Comparison of ENCODE assay signal across 1 cellular context in the genomic region with DNA sequence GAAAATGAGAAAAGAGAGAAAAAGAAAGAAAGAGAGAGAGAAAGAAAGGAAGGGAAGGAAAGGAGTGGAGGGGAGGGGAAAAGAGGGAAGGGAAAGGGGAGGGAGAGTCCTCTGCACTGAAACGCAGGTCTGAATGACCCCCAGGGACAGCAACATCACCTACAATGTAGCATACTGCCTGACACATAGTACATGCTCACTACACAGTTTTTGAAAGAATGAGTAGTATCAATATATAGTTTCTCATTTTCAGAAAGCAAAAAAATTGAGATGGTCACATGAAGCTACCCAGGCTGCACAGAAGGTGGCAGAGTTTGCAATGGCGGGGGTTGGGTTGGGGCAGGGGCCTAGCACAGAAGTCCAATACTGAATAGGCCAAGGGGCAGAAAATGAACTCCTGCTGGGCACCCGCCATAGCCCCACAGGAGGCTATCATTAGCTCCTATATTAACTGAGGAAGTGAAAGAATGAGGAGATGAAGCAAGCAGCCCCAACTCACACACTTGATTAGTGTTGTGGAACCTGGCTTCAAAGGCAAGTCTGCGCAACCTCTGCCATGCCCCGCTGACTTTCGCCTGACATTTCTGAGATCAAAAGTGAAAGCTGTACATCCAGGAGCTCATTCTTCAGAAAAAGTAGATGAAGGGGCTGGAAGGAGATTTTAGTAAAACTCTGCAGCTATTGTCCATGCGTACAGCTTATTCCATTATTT.
A peak's percentile ranks its signal among the peaks of the same experiment; 100 is the strongest.
TF ChIP-seq lines count a peak whose summit lies in the region.

No MANE protein-coding gene starts in this region.

TF ChIP-seq in GM12878, 131 proteins besides CTCF, POLR2A, EP300 and RAD21 (continued from another document and continues in another):
- TF ChIP-seq, protein P1, sequence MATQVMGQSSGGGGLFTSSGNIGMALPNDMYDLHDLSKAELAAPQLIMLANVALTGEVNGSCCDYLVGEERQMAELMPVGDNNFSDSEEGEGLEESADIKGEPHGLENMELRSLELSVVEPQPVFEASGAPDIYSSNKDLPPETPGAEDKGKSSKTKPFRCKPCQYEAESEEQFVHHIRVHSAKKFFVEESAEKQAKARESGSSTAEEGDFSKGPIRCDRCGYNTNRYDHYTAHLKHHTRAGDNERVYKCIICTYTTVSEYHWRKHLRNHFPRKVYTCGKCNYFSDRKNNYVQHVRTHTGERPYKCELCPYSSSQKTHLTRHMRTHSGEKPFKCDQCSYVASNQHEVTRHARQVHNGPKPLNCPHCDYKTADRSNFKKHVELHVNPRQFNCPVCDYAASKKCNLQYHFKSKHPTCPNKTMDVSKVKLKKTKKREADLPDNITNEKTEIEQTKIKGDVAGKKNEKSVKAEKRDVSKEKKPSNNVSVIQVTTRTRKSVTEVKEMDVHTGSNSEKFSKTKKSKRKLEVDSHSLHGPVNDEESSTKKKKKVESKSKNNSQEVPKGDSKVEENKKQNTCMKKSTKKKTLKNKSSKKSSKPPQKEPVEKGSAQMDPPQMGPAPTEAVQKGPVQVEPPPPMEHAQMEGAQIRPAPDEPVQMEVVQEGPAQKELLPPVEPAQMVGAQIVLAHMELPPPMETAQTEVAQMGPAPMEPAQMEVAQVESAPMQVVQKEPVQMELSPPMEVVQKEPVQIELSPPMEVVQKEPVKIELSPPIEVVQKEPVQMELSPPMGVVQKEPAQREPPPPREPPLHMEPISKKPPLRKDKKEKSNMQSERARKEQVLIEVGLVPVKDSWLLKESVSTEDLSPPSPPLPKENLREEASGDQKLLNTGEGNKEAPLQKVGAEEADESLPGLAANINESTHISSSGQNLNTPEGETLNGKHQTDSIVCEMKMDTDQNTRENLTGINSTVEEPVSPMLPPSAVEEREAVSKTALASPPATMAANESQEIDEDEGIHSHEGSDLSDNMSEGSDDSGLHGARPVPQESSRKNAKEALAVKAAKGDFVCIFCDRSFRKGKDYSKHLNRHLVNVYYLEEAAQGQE (IDR thresholded peaks at IDR 0.05; ENCODE audit: low read depth, low read length) = no peak
- TF ChIP-seq CREM (IDR thresholded peaks at IDR 0.05; ENCODE audit: low read depth) = peak; percentile 72
- TF ChIP-seq MEF2B (IDR thresholded peaks at IDR 0.05; ENCODE audit: partially characterized antibody, poor library complexity, severe bottlenecking) = peak; percentile 79
- 0 out of 2 replicates have a peak, but pooled peaks have one; percentile 49 for TF ChIP-seq CBX5 (IDR thresholded peaks at IDR 0.05; ENCODE audit: low read depth)
- TF ChIP-seq TCF7 (IDR thresholded peaks at IDR 0.05; ENCODE audit: borderline replicate concordance) = peak; percentile 92
- TF ChIP-seq KLF5 (IDR thresholded peaks at IDR 0.05; ENCODE audit: partially characterized antibody) = no peak
- peak; percentile 86 for TF ChIP-seq NR2F1 (conservative IDR thresholded peaks at IDR 0.05)
- TF ChIP-seq, protein P2, sequence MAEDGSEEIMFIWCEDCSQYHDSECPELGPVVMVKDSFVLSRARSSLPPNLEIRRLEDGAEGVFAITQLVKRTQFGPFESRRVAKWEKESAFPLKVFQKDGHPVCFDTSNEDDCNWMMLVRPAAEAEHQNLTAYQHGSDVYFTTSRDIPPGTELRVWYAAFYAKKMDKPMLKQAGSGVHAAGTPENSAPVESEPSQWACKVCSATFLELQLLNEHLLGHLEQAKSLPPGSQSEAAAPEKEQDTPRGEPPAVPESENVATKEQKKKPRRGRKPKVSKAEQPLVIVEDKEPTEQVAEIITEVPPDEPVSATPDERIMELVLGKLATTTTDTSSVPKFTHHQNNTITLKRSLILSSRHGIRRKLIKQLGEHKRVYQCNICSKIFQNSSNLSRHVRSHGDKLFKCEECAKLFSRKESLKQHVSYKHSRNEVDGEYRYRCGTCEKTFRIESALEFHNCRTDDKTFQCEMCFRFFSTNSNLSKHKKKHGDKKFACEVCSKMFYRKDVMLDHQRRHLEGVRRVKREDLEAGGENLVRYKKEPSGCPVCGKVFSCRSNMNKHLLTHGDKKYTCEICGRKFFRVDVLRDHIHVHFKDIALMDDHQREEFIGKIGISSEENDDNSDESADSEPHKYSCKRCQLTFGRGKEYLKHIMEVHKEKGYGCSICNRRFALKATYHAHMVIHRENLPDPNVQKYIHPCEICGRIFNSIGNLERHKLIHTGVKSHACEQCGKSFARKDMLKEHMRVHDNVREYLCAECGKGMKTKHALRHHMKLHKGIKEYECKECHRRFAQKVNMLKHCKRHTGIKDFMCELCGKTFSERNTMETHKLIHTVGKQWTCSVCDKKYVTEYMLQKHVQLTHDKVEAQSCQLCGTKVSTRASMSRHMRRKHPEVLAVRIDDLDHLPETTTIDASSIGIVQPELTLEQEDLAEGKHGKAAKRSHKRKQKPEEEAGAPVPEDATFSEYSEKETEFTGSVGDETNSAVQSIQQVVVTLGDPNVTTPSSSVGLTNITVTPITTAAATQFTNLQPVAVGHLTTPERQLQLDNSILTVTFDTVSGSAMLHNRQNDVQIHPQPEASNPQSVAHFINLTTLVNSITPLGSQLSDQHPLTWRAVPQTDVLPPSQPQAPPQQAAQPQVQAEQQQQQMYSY (CRISPR knock-in tag; IDR thresholded peaks at IDR 0.05) = no peak
- TF ChIP-seq NR2C2 (IDR thresholded peaks at IDR 0.05; ENCODE audit: borderline replicate concordance, control insufficient read depth, insufficient read length, low read depth) = no peak
- TF ChIP-seq HDGF (IDR thresholded peaks at IDR 0.05) = no peak
- TF ChIP-seq DPF2 (IDR thresholded peaks at IDR 0.05) = peak; percentile 98
- peak; percentile 82 for TF ChIP-seq EED (IDR thresholded peaks at IDR 0.05; ENCODE audit: low read depth)
- TF ChIP-seq MTA2 (IDR thresholded peaks at IDR 0.05; ENCODE audit: low read depth) = peak; percentile 91
- TF ChIP-seq BACH1 (IDR thresholded peaks at IDR 0.05; ENCODE audit: borderline replicate concordance) = peak; percentile 81; the same call in 1 of the 2 replicates
- TF ChIP-seq, protein P3, sequence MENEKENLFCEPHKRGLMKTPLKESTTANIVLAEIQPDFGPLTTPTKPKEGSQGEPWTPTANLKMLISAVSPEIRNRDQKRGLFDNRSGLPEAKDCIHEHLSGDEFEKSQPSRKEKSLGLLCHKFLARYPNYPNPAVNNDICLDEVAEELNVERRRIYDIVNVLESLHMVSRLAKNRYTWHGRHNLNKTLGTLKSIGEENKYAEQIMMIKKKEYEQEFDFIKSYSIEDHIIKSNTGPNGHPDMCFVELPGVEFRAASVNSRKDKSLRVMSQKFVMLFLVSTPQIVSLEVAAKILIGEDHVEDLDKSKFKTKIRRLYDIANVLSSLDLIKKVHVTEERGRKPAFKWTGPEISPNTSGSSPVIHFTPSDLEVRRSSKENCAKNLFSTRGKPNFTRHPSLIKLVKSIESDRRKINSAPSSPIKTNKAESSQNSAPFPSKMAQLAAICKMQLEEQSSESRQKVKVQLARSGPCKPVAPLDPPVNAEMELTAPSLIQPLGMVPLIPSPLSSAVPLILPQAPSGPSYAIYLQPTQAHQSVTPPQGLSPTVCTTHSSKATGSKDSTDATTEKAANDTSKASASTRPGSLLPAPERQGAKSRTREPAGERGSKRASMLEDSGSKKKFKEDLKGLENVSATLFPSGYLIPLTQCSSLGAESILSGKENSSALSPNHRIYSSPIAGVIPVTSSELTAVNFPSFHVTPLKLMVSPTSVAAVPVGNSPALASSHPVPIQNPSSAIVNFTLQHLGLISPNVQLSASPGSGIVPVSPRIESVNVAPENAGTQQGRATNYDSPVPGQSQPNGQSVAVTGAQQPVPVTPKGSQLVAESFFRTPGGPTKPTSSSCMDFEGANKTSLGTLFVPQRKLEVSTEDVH (IDR thresholded peaks at IDR 0.05; ENCODE audit: low read depth, partially characterized antibody) = no peak
- TF ChIP-seq CBFB (IDR thresholded peaks at IDR 0.05; ENCODE audit: low read depth) = 0 out of 2 replicates have a peak, but pooled peaks have one; percentile 41
- TF ChIP-seq YY1 (IDR thresholded peaks at IDR 0.05; ENCODE audit: low read depth, low read length) = peak; percentile 84
- no peak for TF ChIP-seq RFX5 (IDR thresholded peaks at IDR 0.05; ENCODE audit: low read depth, low read length)
- TF ChIP-seq, protein P4, sequence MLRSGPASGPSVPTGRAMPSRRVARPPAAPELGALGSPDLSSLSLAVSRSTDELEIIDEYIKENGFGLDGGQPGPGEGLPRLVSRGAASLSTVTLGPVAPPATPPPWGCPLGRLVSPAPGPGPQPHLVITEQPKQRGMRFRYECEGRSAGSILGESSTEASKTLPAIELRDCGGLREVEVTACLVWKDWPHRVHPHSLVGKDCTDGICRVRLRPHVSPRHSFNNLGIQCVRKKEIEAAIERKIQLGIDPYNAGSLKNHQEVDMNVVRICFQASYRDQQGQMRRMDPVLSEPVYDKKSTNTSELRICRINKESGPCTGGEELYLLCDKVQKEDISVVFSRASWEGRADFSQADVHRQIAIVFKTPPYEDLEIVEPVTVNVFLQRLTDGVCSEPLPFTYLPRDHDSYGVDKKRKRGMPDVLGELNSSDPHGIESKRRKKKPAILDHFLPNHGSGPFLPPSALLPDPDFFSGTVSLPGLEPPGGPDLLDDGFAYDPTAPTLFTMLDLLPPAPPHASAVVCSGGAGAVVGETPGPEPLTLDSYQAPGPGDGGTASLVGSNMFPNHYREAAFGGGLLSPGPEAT (IDR thresholded peaks at IDR 0.05; ENCODE audit: low read depth) = peak; percentile 64; the same call in 1 of the 2 replicates
- no peak for TF ChIP-seq LARP7 (IDR thresholded peaks at IDR 0.05)
- TF ChIP-seq FOXM1 (IDR thresholded peaks at IDR 0.05; ENCODE audit: low read depth, low read length) = peak; percentile 88; the same call in 1 of the 2 replicates
- TF ChIP-seq MTA3 (IDR thresholded peaks at IDR 0.05; ENCODE audit: borderline replicate concordance, low read length) = peak; percentile 66; the same call in 1 of the 2 replicates
- no peak for TF ChIP-seq ZNF384 (IDR thresholded peaks at IDR 0.05; ENCODE audit: borderline replicate concordance, low read depth, low read length)
- TF ChIP-seq, protein P5, sequence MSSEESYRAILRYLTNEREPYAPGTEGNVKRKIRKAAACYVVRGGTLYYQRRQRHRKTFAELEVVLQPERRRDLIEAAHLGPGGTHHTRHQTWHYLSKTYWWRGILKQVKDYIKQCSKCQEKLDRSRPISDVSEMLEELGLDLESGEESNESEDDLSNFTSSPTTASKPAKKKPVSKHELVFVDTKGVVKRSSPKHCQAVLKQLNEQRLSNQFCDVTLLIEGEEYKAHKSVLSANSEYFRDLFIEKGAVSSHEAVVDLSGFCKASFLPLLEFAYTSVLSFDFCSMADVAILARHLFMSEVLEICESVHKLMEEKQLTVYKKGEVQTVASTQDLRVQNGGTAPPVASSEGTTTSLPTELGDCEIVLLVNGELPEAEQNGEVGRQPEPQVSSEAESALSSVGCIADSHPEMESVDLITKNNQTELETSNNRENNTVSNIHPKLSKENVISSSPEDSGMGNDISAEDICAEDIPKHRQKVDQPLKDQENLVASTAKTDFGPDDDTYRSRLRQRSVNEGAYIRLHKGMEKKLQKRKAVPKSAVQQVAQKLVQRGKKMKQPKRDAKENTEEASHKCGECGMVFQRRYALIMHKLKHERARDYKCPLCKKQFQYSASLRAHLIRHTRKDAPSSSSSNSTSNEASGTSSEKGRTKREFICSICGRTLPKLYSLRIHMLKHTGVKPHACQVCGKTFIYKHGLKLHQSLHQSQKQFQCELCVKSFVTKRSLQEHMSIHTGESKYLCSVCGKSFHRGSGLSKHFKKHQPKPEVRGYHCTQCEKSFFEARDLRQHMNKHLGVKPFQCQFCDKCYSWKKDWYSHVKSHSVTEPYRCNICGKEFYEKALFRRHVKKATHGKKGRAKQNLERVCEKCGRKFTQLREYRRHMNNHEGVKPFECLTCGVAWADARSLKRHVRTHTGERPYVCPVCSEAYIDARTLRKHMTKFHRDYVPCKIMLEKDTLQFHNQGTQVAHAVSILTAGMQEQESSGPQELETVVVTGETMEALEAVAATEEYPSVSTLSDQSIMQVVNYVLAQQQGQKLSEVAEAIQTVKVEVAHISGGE (CRISPR knock-in tag; IDR thresholded peaks at IDR 0.05) = no peak
- TF ChIP-seq TARDBP (IDR thresholded peaks at IDR 0.05; ENCODE audit: borderline replicate concordance) = no peak
- peak; percentile 78 for TF ChIP-seq MEF2A (IDR thresholded peaks at IDR 0.05; ENCODE audit: insufficient read depth, low read depth, low read length)
- TF ChIP-seq RUNX3 (IDR thresholded peaks at IDR 0.05; ENCODE audit: low read length) = peak; percentile 72
- TF ChIP-seq, protein P6, sequence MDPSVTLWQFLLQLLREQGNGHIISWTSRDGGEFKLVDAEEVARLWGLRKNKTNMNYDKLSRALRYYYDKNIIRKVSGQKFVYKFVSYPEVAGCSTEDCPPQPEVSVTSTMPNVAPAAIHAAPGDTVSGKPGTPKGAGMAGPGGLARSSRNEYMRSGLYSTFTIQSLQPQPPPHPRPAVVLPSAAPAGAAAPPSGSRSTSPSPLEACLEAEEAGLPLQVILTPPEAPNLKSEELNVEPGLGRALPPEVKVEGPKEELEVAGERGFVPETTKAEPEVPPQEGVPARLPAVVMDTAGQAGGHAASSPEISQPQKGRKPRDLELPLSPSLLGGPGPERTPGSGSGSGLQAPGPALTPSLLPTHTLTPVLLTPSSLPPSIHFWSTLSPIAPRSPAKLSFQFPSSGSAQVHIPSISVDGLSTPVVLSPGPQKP (IDR thresholded peaks at IDR 0.05; ENCODE audit: low read depth, low read length) = no peak
- TF ChIP-seq, protein P7, sequence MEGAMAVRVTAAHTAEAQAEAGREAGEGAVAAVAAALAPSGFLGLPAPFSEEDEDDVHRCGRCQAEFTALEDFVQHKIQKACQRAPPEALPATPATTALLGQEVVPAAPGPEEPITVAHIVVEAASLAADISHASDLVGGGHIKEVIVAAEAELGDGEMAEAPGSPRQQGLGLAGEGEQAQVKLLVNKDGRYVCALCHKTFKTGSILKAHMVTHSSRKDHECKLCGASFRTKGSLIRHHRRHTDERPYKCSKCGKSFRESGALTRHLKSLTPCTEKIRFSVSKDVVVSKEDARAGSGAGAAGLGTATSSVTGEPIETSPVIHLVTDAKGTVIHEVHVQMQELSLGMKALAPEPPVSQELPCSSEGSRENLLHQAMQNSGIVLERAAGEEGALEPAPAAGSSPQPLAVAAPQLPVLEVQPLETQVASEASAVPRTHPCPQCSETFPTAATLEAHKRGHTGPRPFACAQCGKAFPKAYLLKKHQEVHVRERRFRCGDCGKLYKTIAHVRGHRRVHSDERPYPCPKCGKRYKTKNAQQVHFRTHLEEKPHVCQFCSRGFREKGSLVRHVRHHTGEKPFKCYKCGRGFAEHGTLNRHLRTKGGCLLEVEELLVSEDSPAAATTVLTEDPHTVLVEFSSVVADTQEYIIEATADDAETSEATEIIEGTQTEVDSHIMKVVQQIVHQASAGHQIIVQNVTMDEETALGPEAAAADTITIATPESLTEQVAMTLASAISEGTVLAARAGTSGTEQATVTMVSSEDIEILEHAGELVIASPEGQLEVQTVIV (IDR thresholded peaks at IDR 0.05; ENCODE audit: borderline replicate concordance, partially characterized antibody) = no peak
- peak; percentile 76 for TF ChIP-seq BMI1 (IDR thresholded peaks at IDR 0.05; ENCODE audit: borderline replicate concordance)
- no peak for TF ChIP-seq CHD1 (IDR thresholded peaks at IDR 0.05; ENCODE audit: low read depth, low read length)
- TF ChIP-seq SPI1 (IDR thresholded peaks at IDR 0.05; ENCODE audit: borderline replicate concordance, insufficient read depth, low read depth, low read length) = peak; percentile 99
